ENCODE assay signal across 16 cellular contexts in genomic region chr20:60215786-60216730, GRCh38.
"Had no signal": no experiment of that assay in that cellular context is flagged by ENCODE, and none has a peak within 500 bp of the region (broad histone marks: within the 10 kb centered on the region; RNA-seq: fewer than 3 reads in every experiment).

No MANE protein-coding gene starts in this region.

- H3K36me3 ChIP-seq: gastrocnemius medialis, left lung had no signal

- H3K9me3 Mint-ChIP-seq: activated CD4-positive, alpha-beta T cell treated with anti-CD3 and anti-CD28 coated beads, Interleukin-2, amount 10 ng/mL, durations not matched to agents 7 days and 5 days; activated T-helper 1 cell treated with anti-CD3 and anti-CD28 coated beads, Interleukin-12 subunit alpha, Interleukin-12 subunit beta, Interleukin-2, Interleukin-4 antibody, amounts not matched to agents 30 ng/mL and 10 ng/mL and 1 ng/mL, durations not matched to agents 14 hours and 24 hours and 36 hours; memory B cell; naive thymus-derived CD8-positive, alpha-beta T cell had no signal

- H3K27ac ChIP-seq: gastrocnemius medialis, left lung, psoas muscle had no signal

- ATAC-seq: gastrocnemius medialis; left lung; naive thymus-derived CD8-positive, alpha-beta T cell; sciatic nerve; stimulated activated naive CD8-positive, alpha-beta T cell treated with anti-CD3 and anti-CD28 coated beads, Interleukin-15, Interleukin-2, amounts not matched to agents 100 U/mL and 50 U/mL, for 24 hours had no signal

- H3K4me3 Mint-ChIP-seq: activated CD4-positive, alpha-beta T cell treated with anti-CD3 and anti-CD28 coated beads, Interleukin-2, amount 10 ng/mL, durations not matched to agents 7 days and 5 days; activated T-helper 1 cell treated with anti-CD3 and anti-CD28 coated beads, Interleukin-12 subunit alpha, Interleukin-12 subunit beta, Interleukin-2, Interleukin-4 antibody, amounts not matched to agents 30 ng/mL and 10 ng/mL and 1 ng/mL, durations not matched to agents 14 hours and 24 hours and 36 hours; memory B cell; naive thymus-derived CD8-positive, alpha-beta T cell had no signal

- H3K36me3 Mint-ChIP-seq: memory B cell; naive thymus-derived CD8-positive, alpha-beta T cell had no signal

- H3K4me1 ChIP-seq: left lung, psoas muscle had no signal

- H3K4me1 Mint-ChIP-seq: memory B cell had no signal

- DNase-seq: activated CD4-positive, alpha-beta T cell treated with anti-CD3 and anti-CD28 coated beads, Interleukin-2, amount 10 ng/mL, durations not matched to agents 7 days and 5 days; activated CD4-positive, CD25-positive, alpha-beta regulatory T cell; activated naive CD4-positive, alpha-beta T cell; effector memory CD4-positive, alpha-beta T cell; gastrocnemius medialis; hippocampal formation; kidney; left lung; naive thymus-derived CD8-positive, alpha-beta T cell; psoas muscle; stimulated activated naive CD8-positive, alpha-beta T cell treated with anti-CD3 and anti-CD28 coated beads, Interleukin-15, Interleukin-2, amounts not matched to agents 100 U/mL and 50 U/mL, for 24 hours; T-helper 2 cell; trophoblast cell had no signal

- H3K27ac Mint-ChIP-seq: activated CD4-positive, alpha-beta T cell treated with anti-CD3 and anti-CD28 coated beads, Interleukin-2, amount 10 ng/mL, durations not matched to agents 7 days and 5 days; activated T-helper 1 cell treated with anti-CD3 and anti-CD28 coated beads, Interleukin-12 subunit alpha, Interleukin-12 subunit beta, Interleukin-2, Interleukin-4 antibody, amounts not matched to agents 30 ng/mL and 10 ng/mL and 1 ng/mL, durations not matched to agents 14 hours and 24 hours and 36 hours; memory B cell; naive thymus-derived CD8-positive, alpha-beta T cell had no signal

- H3K27me3 ChIP-seq: gastrocnemius medialis, left lung had no signal

- H3K9me3 ChIP-seq: gastrocnemius medialis, left lung, psoas muscle had no signal

- H3K4me3 ChIP-seq: gastrocnemius medialis, left lung, psoas muscle had no signal
